In genomic region chr7:25553580-25554274, GRCh38 we compare ENCODE assay signal across 17 cellular contexts.
DNase-seq lines count a peak whose midpoint lies in the region; ATAC-seq and TF ChIP-seq lines count a peak whose summit lies in the region.
"Had no signal": no experiment of that assay in that cellular context is flagged by ENCODE, and none has a peak within 500 bp of the region (broad histone marks: within the 10 kb centered on the region; RNA-seq: fewer than 3 reads in every experiment).

No MANE protein-coding gene starts in this region.

- no peaks in the 10 kb centered on the region for H3K27me3 Mint-ChIP-seq in GM23338 (ENCODE audit: insufficient read depth, low read depth, poor library complexity)

- 0 out of 2 replicates have a peak overlapping the region, but pooled peaks have one; percentile 14 for H3K4me2 ChIP-seq in GM23338

- H3K27ac Mint-ChIP-seq in GM23338 = no peak overlapping the region
- H3K27ac Mint-ChIP-seq: CD14-positive monocyte had no signal

- no peak for TF ChIP-seq POLR2A in gastroesophageal sphincter (IDR thresholded peaks at IDR 0.05)

- peaks cover 20% of the 10 kb centered on the region for H3K4me1 Mint-ChIP-seq in GM23338
- H3K4me1 Mint-ChIP-seq: CD14-positive monocyte had no signal

- H3K27me3 ChIP-seq in GM23338 (ENCODE audit: insufficient read depth) (no peaks in the 10 kb centered on the region), gastroesophageal sphincter (no peaks in the 10 kb centered on the region)

- no peaks in the 10 kb centered on the region for H3F3A ChIP-seq in GM23338 (replicated peaks; ENCODE audit: low read depth)

- H3K9me2 ChIP-seq in GM23338 (ENCODE audit: insufficient read depth) = no peaks in the 10 kb centered on the region

- H3K79me2 ChIP-seq in GM23338 (replicated peaks; ENCODE audit: insufficient read depth) = no peaks in the 10 kb centered on the region

- H3K9me3 ChIP-seq in gastroesophageal sphincter = no peaks in the 10 kb centered on the region

- intact Hi-C loops in sciatic nerve (cut with DNase I) = no loop called here

- H3K4me3 Mint-ChIP-seq in GM23338 = no peak overlapping the region
- H3K4me3 Mint-ChIP-seq: CD14-positive monocyte had no signal

- no peak for TF ChIP-seq CTCF in GM23338 (conservative IDR thresholded peaks at IDR 0.05; ENCODE audit: low read depth in 2 of 2)
- TF ChIP-seq CTCF in gastroesophageal sphincter (IDR thresholded peaks at IDR 0.05) = no peak

- no peaks in the 10 kb centered on the region for H3K36me3 ChIP-seq in GM23338 (ENCODE audit: insufficient read depth)
- no peaks in the 10 kb centered on the region for H3K36me3 ChIP-seq in gastroesophageal sphincter

- H3K27ac ChIP-seq in GM23338 (ENCODE audit: low read depth) (no peak overlapping the region), gastroesophageal sphincter (no peak overlapping the region)

- peaks cover 8% of the 10 kb centered on the region for H3K4me1 ChIP-seq in GM23338 (ENCODE audit: insufficient read depth)
- H3K4me1 ChIP-seq in gastroesophageal sphincter = peaks cover 0 to 21% (median 0%) of the 10 kb centered on the region in 3 donors

- TF ChIP-seq EP300 in gastroesophageal sphincter (IDR thresholded peaks at IDR 0.05) = no peak

- peak; percentile 68 for ATAC-seq in GM23338
- ATAC-seq in gastroesophageal sphincter = peak; percentile 7
- peak; percentile 72 for ATAC-seq in sciatic nerve
- ATAC-seq in GM21717 (IDR thresholded peaks at IDR 0.05; ENCODE audit: unreplicated experiment) = no peak
- ATAC-seq in GM18873 (IDR thresholded peaks at IDR 0.05; ENCODE audit: low FRiP score, unreplicated experiment) = no peak
- ATAC-seq: SK-N-SH treated with all-trans-retinoic acid at 6 μM for 48 hours had no signal

- WGBS in gastroesophageal sphincter (ENCODE audit: low coverage in 1 of 2), 2 donors = 81% methylated on average over 6 to 11 of the region's 13 CpGs

- H3K9me3 Mint-ChIP-seq in GM23338 = peaks cover 7% of the 10 kb centered on the region; the same call in 2 of the 3 replicates

- no peak overlapping the region for H3K4me3 ChIP-seq in GM23338
- no peak overlapping the region for H3K4me3 ChIP-seq in gastroesophageal sphincter

- H4K20me1 ChIP-seq in GM23338 (replicated peaks; ENCODE audit: insufficient read depth) = no peaks in the 10 kb centered on the region

- peak overlapping the region; percentile 38 for H2AFZ ChIP-seq in GM23338

- DNase-seq in GM23338 (ENCODE audit: low spot score) (no peak), NCI-H526 (lab: John Stamatoyannopoulos, UW) (peak; percentile 37 to 54), sciatic nerve (ENCODE audit: low spot score) (no peak), HPDE6-E6E7 (ENCODE audit: extremely low spot score) (no peak)
- DNase-seq: ACHN, DMS79 treated with DMSO at 0.1 percent for 48 hours, MM.1S, NCI-H1092 treated with DMSO at 0.1 percent for 48 hours, NCI-H2081, NCI-H82, OCI-M1, SHP77 treated with DMSO at 0.1 percent for 48 hours had no signal

- H3K36me3 Mint-ChIP-seq in GM23338 (ENCODE audit: low read depth) = no peaks in the 10 kb centered on the region
- H3K36me3 Mint-ChIP-seq: CD14-positive monocyte had no signal

TF ChIP-seq in GM23338, 12 proteins besides CTCF, POLR2A, EP300 and RAD21 (continues in another document):
- TF ChIP-seq POLR2AphosphoS5 (IDR thresholded peaks at IDR 0.05; ENCODE audit: low read depth) (no peak), ZNF114 (CRISPR knock-in tag; IDR thresholded peaks at IDR 0.05) (no peak), ZNF462 (CRISPR knock-in tag; IDR thresholded peaks at IDR 0.05) (no peak), REST (IDR thresholded peaks at IDR 0.05; ENCODE audit: unreplicated experiment) (no peak), CREB1 (CRISPR knock-in tag; IDR thresholded peaks at IDR 0.05; ENCODE audit: low read depth) (no peak), EZH2 (IDR thresholded peaks at IDR 0.05; ENCODE audit: low read depth, unreplicated experiment) (no peak), JUNB (IDR thresholded peaks at IDR 0.05; ENCODE audit: unreplicated experiment) (no peak)

Comparison
In these comparisons a context has a peak if more than half of its experiments do, and no peak if none do; other contexts are left out.
1. ATAC-seq: peak in GM23338 (single experiment), gastroesophageal sphincter (single experiment) and sciatic nerve (single experiment); none in GM21717 (single experiment) and GM18873 (single experiment).
2. DNase-seq: peak in NCI-H526 (2 of 2); none in GM23338 (single experiment), sciatic nerve (single experiment) and HPDE6-E6E7 (single experiment).